Comparison of ENCODE assay signal across 8 cellular contexts in genomic region chr1:157193702-157194391, GRCh38. TPM values are rescaled to one million over a fixed set of nuclear protein-coding genes. Genes with fewer than 3 reads are reported as not detected.
DNase-seq lines count a peak whose midpoint lies in the region; ATAC-seq and TF ChIP-seq lines count a peak whose summit lies in the region.

No MANE protein-coding gene starts in this region.

- no peak overlapping the region for H3K27ac ChIP-seq in SU-DHL-6 (ENCODE audit: low read depth, low read length)

- no peaks in the 10 kb centered on the region for H3K36me3 ChIP-seq in SU-DHL-6 (ENCODE audit: low read length)
- H3K36me3 ChIP-seq in kidney epithelial cell (ENCODE audit: control insufficient read depth, insufficient read depth, low read length) = no peaks in the 10 kb centered on the region

- no peak overlapping the region for H3K9ac ChIP-seq in SU-DHL-6 (ENCODE audit: low read length)

- H3K27me3 ChIP-seq in SU-DHL-6 (ENCODE audit: low read length) (no peaks in the 10 kb centered on the region), kidney epithelial cell (ENCODE audit: control insufficient read depth, insufficient read depth, low read length) (peaks cover 40% of the 10 kb centered on the region)

- no peaks in the 10 kb centered on the region for H4K20me1 ChIP-seq in SU-DHL-6 (ENCODE audit: low read depth, low read length)

- no peaks in the 10 kb centered on the region for H3K9me2 ChIP-seq in SU-DHL-6 (replicated peaks; ENCODE audit: insufficient read depth, low read length)

- H3K4me3 ChIP-seq in SU-DHL-6 (ENCODE audit: insufficient read depth, low read length, poor library complexity, severe bottlenecking) (no peak overlapping the region), kidney epithelial cell (ENCODE audit: low read depth, low read length) (no peak overlapping the region)

- TF ChIP-seq CTCF in SU-DHL-6 (IDR thresholded peaks at IDR 0.05; ENCODE audit: insufficient read depth, low read length, poor library complexity, severe bottlenecking) (peak; percentile 85), kidney epithelial cell (IDR thresholded peaks at IDR 0.05; ENCODE audit: insufficient read depth, low read length, poor library complexity, severe bottlenecking) (peak; percentile 76)

- DNase-seq in NCI-H2081 (lab: John Stamatoyannopoulos, UW) (peak; percentile 66 to 77), NCI-H2081 treated with DMSO at 0.1 percent for 48 hours (lab: John Stamatoyannopoulos, UW) (no peak), NCI-H1105 (lab: John Stamatoyannopoulos, UW) (peak; percentile 82), astrocyte of the hippocampus (ENCODE audit: low read depth, low spot score) (peak; percentile 68), kidney epithelial cell (ENCODE audit: low read depth) (peak; percentile 14)
- DNase-seq in stimulated activated CD4-positive, alpha-beta T cell treated with anti-CD3 and anti-CD28 coated beads, Interleukin-4, amount 100 ng/mL, for 48 hours (ENCODE audit: low read depth in 2 of 2) = peak; percentile 58 to 64

- no peaks in the 10 kb centered on the region for H3K9me3 ChIP-seq in SU-DHL-6 (ENCODE audit: insufficient read depth, low read length)

- H2AFZ ChIP-seq in SU-DHL-6 (ENCODE audit: low read depth, low read length, severe bottlenecking) = no peak overlapping the region

- H3K4me2 ChIP-seq in SU-DHL-6 (ENCODE audit: low read depth, low read length, poor library complexity, severe bottlenecking) = no peak overlapping the region

- ATAC-seq in GM18517 (IDR thresholded peaks at IDR 0.05; ENCODE audit: unreplicated experiment) = no peak

- H3K79me2 ChIP-seq in SU-DHL-6 (ENCODE audit: insufficient read depth, low read length) = no peaks in the 10 kb centered on the region

- no peaks in the 10 kb centered on the region for H3F3A ChIP-seq in SU-DHL-6 (ENCODE audit: insufficient read depth)

RNA-seq across cellular contexts. Expression of gene ETV3, which starts 55.7 kb away (rescaled TPM):
- total RNA-seq in kidney epithelial cell = 16.6 and 22.9 TPM in 2 replicates
